In the genomic region with DNA sequence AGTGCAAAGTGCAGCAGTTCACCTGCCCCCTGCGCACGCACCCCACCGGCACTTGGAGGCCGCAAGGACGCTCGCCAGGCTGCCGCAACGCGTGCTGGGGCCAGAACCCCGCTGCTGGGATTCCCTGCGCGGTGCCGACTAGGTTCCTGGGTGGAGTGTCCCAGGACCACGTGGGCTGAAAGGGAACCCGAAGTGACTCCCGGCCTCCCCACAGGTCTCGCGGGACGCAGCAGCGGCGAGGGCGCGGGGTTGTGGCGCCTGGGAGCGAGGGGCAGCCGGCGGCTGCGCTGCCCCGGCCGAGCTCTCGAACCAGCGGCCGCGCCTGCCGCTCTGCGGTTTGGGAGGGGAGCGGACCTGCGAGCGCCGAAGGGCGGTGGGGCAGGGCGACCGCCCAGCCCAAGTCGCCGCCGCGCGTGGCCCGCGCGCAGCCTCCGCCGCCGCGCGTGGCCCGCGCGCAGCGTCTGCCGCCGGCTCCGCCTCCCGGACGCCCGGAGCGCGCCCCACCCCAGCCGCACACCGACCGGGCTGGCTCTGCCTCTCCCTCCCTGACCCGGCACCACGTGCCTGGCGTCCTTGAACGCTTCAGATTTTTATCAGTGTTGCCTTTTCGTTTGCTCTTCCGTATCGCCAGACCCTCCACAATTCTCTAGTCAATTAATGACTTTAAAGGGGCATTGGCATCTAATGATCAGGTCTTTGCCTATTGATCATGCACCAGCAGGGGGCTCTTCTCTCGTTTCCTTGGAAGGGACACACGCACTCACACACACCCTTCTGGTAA, we compare ENCODE assay signal across 8 cellular contexts. TPM values are rescaled to one million over a fixed set of nuclear protein-coding genes. Genes with fewer than 3 reads are reported as not detected.
DNase-seq lines count a peak whose midpoint lies in the region; ATAC-seq and TF ChIP-seq lines count a peak whose summit lies in the region.

Gene FTCDNL1, minus strand, starts transcription at position 475 of the 781 bp plus-strand sequence. CDS start 2,230 bp downstream, outside the sequence.

- H3K9me3 Mint-ChIP-seq in memory B cell = no peaks in the 10 kb centered on the region

- peak within 1 kb of the TSS; percentile 64 for H3K27ac ChIP-seq in duodenal mucosa (ENCODE audit: low read depth, low read length)

- H3K4me1 ChIP-seq in BE2C = no peaks in the 10 kb centered on the region; the same call in 1 of the 2 replicates
- peaks cover 0 to 4% of the 10 kb centered on the region in 2 donors for H3K4me1 ChIP-seq in duodenal mucosa (ENCODE audit: control insufficient read depth in 1 of 2, insufficient read depth in 2 of 2, low read length in 2 of 2)

- peak; percentile 95 for ATAC-seq in HG03139 (IDR thresholded peaks at IDR 0.05; ENCODE audit: unreplicated experiment)
- peak; percentile 92 for ATAC-seq in memory B cell (ENCODE audit: low read depth)

- peak; percentile 89 for TF ChIP-seq CTCF in BE2C (IDR thresholded peaks at IDR 0.05; ENCODE audit: low read depth, low read length)

- H3K4me3 Mint-ChIP-seq in memory B cell = peak within 1 kb of the TSS; percentile 95

- H3K4me1 Mint-ChIP-seq in memory B cell = peaks cover 4% of the 10 kb centered on the region

- H3K9ac ChIP-seq in duodenal mucosa (ENCODE audit: low read depth in 1 of 2, low read length in 2 of 2) = peak within 1 kb of the TSS; percentile 52 to 58

- in situ Hi-C loops in GM18951 (cut with MboI; ENCODE audit: low sequenced_read_pairs, unreplicated experiment) = no loop called here

- peaks cover 50% of the 10 kb centered on the region for H3K27me3 ChIP-seq in BE2C
- no peaks in the 10 kb centered on the region for H3K27me3 ChIP-seq in duodenal mucosa (ENCODE audit: control insufficient read depth in 1 of 2, insufficient read depth in 2 of 2, low read length in 2 of 2)

- no peaks in the 10 kb centered on the region for H3K36me3 Mint-ChIP-seq in memory B cell

- H3K27me3 Mint-ChIP-seq in memory B cell = no peaks in the 10 kb centered on the region

- peak; percentile 78 for TF ChIP-seq POLR2A in GM18951 (IDR thresholded peaks at IDR 0.05; ENCODE audit: extremely low read depth, insufficient read depth, insufficient read length)

- H3K4me3 ChIP-seq in BE2C (ENCODE audit: low read depth, low read length) (peak within 1 kb of the TSS; percentile 67), duodenal mucosa (ENCODE audit: low read depth in 1 of 2, low read length in 2 of 2) (peak within 1 kb of the TSS; percentile 71 to 77)

- peak within 1 kb of the TSS; percentile 78 for H3K27ac Mint-ChIP-seq in memory B cell

- H3K36me3 ChIP-seq in BE2C = no peaks in the 10 kb centered on the region
- H3K36me3 ChIP-seq in duodenal mucosa (ENCODE audit: control insufficient read depth in 1 of 2, insufficient read depth in 2 of 2, low read length in 2 of 2) = no peaks in the 10 kb centered on the region

- DNase-seq in BE2C (peak; percentile 71), NCI-H510A treated with DMSO at 0.1 percent for 48 hours (lab: John Stamatoyannopoulos, UW) (peak; percentile 63), memory B cell (ENCODE audit: low spot score in 2 of 2) (peak; percentile 55 to 64)
- peak; percentile 73 to 74 for DNase-seq in activated CD4-positive, alpha-beta T cell treated with anti-CD3 and anti-CD28 coated beads, Interleukin-2, amount 50 U/mL, for 48 hours
- DNase-seq in stimulated activated CD8-positive, alpha-beta memory T cell treated with anti-CD3 and anti-CD28 coated beads, Interleukin-15, amount 100 ng/mL, for 1 hour (ENCODE audit: low read depth) = peak; percentile 24

- H3K9me3 ChIP-seq in BE2C = no peaks in the 10 kb centered on the region
- H3K9me3 ChIP-seq in duodenal mucosa (ENCODE audit: control insufficient read depth in 1 of 2, low read length in 2 of 2) = no peaks in the 10 kb centered on the region

RNA-seq across cellular contexts. Expression of gene FTCDNL1, which starts in this region (rescaled TPM):
- not detected for polyA plus RNA-seq in BE2C (2012; ENCODE audit: insufficient read depth, insufficient read length, low read depth)

Comparison
In these comparisons a context has a peak if more than half of its experiments do, and no peak if none do; other contexts are left out.
1. Peak in every context shown above with its lines: DNase-seq, ATAC-seq, H3K4me3 ChIP-seq and H3K27ac ChIP-seq.